In genomic region chr3:169657351-169658124, GRCh38 we compare ENCODE assay signal across 11 cellular contexts. TPM values are rescaled to one million over a fixed set of nuclear protein-coding genes. Genes with fewer than 3 reads are reported as not detected.
DNase-seq lines count a peak whose midpoint lies in the region; ATAC-seq, FAIRE-seq and TF ChIP-seq lines count a peak whose summit lies in the region.
"Had no signal": no experiment of that assay in that cellular context is flagged by ENCODE, and none has a peak within 500 bp of the region (broad histone marks: within the 10 kb centered on the region; RNA-seq: fewer than 3 reads in every experiment).

No MANE protein-coding gene starts in this region.

- H3K4me2 ChIP-seq in fibroblast of lung (ENCODE audit: extremely low read depth, insufficient read depth, low read length) = peak overlapping the region; percentile 58

- intact Hi-C loops in MCF 10A (cut with micrococcal nuclease) = no loop called here

- ATAC-seq in thoracic aorta (ENCODE audit: insufficient number of reproducible peaks, low FRiP score, low read depth) = no peak
- no peak for ATAC-seq in HG03378 (IDR thresholded peaks at IDR 0.05; ENCODE audit: unreplicated experiment)
- ATAC-seq: activated CD4-positive, CD25-positive, alpha-beta regulatory T cell treated with anti-CD3 and anti-CD28 coated beads, Interleukin-2, amount 50 U/mL, for 24 hours had no signal

- H3K36me3 ChIP-seq in fibroblast of lung (ENCODE audit: control insufficient read depth, insufficient read depth, low read length) (no peaks in the 10 kb centered on the region), thoracic aorta (no peaks in the 10 kb centered on the region)

- peak; percentile 79 to 95 for DNase-seq in T47D (ENCODE audit: low read depth in 1 of 2, low spot score in 1 of 2)
- no peak for DNase-seq in MCF 10A (ENCODE audit: unreplicated experiment)
- DNase-seq in NCI-H2107 treated with DMSO at 0.1 percent for 48 hours (lab: John Stamatoyannopoulos, UW; ENCODE audit: unreplicated experiment) = peak; percentile 99
- DNase-seq in fibroblast of lung (ENCODE audit: low read depth in 2 of 2) = peak in 1 of 2 donors; percentile 30
- no peak for DNase-seq in thoracic aorta (ENCODE audit: low spot score)
- DNase-seq in D721Med (ENCODE audit: insufficient read length, low spot score) = no peak
- no peak for DNase-seq in GDM1 (lab: John Stamatoyannopoulos, UW)
- DNase-seq: effector CD8-positive, alpha-beta T cell; OCI-M1 had no signal

- POLR2A ChIA-PET in MCF 10A (lab: Yijun Ruan, JAX) = no interaction called here

- no peak overlapping the region for H2AFZ ChIP-seq in fibroblast of lung (ENCODE audit: low read length)

- no peaks in the 10 kb centered on the region for H3K9me3 Mint-ChIP-seq in MCF 10A (ENCODE audit: unreplicated experiment)

- no peaks in the 10 kb centered on the region for H4K20me1 ChIP-seq in fibroblast of lung (ENCODE audit: control insufficient read depth, extremely low read depth, insufficient read depth, low read length)

- no peak for FAIRE-seq in D721Med (lab: Jason Lieb, UNC)

- TF ChIP-seq CTCF in MCF 10A (IDR thresholded peaks at IDR 0.05; ENCODE audit: unreplicated experiment) (no peak), fibroblast of lung (conservative IDR thresholded peaks at IDR 0.05 in 1 of 2, IDR thresholded peaks at IDR 0.05 in 1 of 2; ENCODE audit: low read depth in 1 of 2, low read length in 2 of 2) (no peak), thoracic aorta (IDR thresholded peaks at IDR 0.05) (no peak), D721Med (IDR thresholded peaks at IDR 0.05; ENCODE audit: insufficient read depth, missing control alignments) (no peak)

- no peak overlapping the region for H3K4me3 Mint-ChIP-seq in MCF 10A (ENCODE audit: unreplicated experiment)

- H3K79me2 ChIP-seq in fibroblast of lung (ENCODE audit: control insufficient read depth, insufficient read depth, low read length) = peaks cover 9% of the 10 kb centered on the region

- no peaks in the 10 kb centered on the region for H3K4me1 Mint-ChIP-seq in MCF 10A (ENCODE audit: insufficient read depth, unreplicated experiment)

- H3K27ac ChIP-seq in fibroblast of lung (ENCODE audit: insufficient read depth, low read length) = no peak overlapping the region
- H3K27ac ChIP-seq in thoracic aorta = peak overlapping the region; percentile 94 to 99

- no peak overlapping the region for H3K27ac Mint-ChIP-seq in MCF 10A (ENCODE audit: low read depth, unreplicated experiment)

- no peaks in the 10 kb centered on the region for H3K9me3 ChIP-seq in fibroblast of lung (ENCODE audit: control insufficient read depth, insufficient read depth, low read depth, low read length)
- H3K9me3 ChIP-seq in thoracic aorta = no peaks in the 10 kb centered on the region

- no peaks in the 10 kb centered on the region for H3K27me3 Mint-ChIP-seq in MCF 10A (ENCODE audit: insufficient read depth, unreplicated experiment)

- CTCF ChIA-PET in MCF 10A (lab: Yijun Ruan, JAX) = no interaction called here

- in situ Hi-C loops in T47D (cut with HindIII; ENCODE audit: low pct_unique_long_range_greater_than_20kb, low sequenced_read_pairs) = no loop called here

- H3K36me3 Mint-ChIP-seq in MCF 10A (ENCODE audit: insufficient read depth, unreplicated experiment) = no peaks in the 10 kb centered on the region

- H3K4me3 ChIP-seq in fibroblast of lung (replicated peaks in 1 of 4; ENCODE audit: control extremely low read depth in 1 of 4, insufficient read depth in 1 of 4, low read depth in 3 of 4, low read length in 4 of 4) = peak overlapping the region in 1 of 4 experiments; percentile 53
- peak overlapping the region; percentile 80 for H3K4me3 ChIP-seq in thoracic aorta

- H3K4me1 ChIP-seq in fibroblast of lung (ENCODE audit: control insufficient read depth, extremely low read depth, insufficient read depth, low read length) = no peaks in the 10 kb centered on the region
- peaks cover 6 to 46% of the 10 kb centered on the region in 2 donors for H3K4me1 ChIP-seq in thoracic aorta (ENCODE audit: control insufficient read depth in 1 of 2, low read depth in 2 of 2)

- H3K9ac ChIP-seq in fibroblast of lung (ENCODE audit: insufficient read depth, low read length) = no peak overlapping the region

- H3K27me3 ChIP-seq in fibroblast of lung (ENCODE audit: control insufficient read depth, insufficient read depth, low read length) (peaks cover 4% of the 10 kb centered on the region), thoracic aorta (replicated peaks; ENCODE audit: insufficient read depth) (no peaks in the 10 kb centered on the region)

- BruUV-seq in MCF 10A (replicated peaks; lab: Mats Ljungman, UMichigan) = no TSS peak

RNA-seq across cellular contexts. Expression of gene MECOM, which starts 6.0 kb away (rescaled TPM):
- total RNA-seq in MCF 10A (2022) (5.2 and 7.1 TPM in 2 replicates), fibroblast of lung (18.0 and 46.1 TPM in 2 replicates), thoracic aorta (10 to 100 TPM; 26.4 to 51.1 TPM)
- 6.2 and 17.4 TPM in 2 replicates for polyA plus RNA-seq in fibroblast of lung
- 4.2 and 10.8 TPM in 2 replicates for polyA plus RNA-seq in fibroblast of lung (2012)
- polyA minus RNA-seq in fibroblast of lung (ENCODE audit: low replicate concordance) = 10.0 and 24.1 TPM in 2 replicates

Comparison
In these comparisons a context has a peak if more than half of its experiments do, and no peak if none do; other contexts are left out.
1. DNase-seq: peak in T47D (2 of 2) and NCI-H2107 treated with DMSO at 0.1 percent for 48 hours (single experiment); none in MCF 10A (single experiment), thoracic aorta (single experiment), D721Med (single experiment) and GDM1 (single experiment).